Comparison of ENCODE assay signal across 16 cellular contexts in the genomic region with DNA sequence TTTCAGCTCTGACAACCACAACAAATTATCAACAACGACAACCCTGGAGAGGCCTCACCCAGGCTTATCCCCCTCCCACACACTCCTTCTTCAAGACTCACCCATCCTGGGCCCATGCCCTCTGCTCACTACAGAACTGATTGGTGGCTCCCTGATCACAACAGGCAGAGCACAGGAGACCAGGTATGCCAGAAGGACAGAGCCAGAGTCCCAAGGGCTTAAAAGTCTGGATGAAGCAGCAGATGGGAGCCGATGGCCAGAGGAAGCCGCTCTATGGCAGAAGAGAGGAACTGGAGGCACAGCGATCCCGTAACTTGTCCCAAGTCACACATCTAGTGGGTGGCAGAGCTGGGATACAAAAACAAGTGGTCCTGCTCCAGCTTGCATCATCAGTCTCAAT. TPM values are rescaled to one million over a fixed set of nuclear protein-coding genes. Genes with fewer than 3 reads are reported as not detected.
A peak's percentile ranks its signal among the peaks of the same experiment; 100 is the strongest.
DNase-seq lines count a peak whose midpoint lies in the region; ATAC-seq and TF ChIP-seq lines count a peak whose summit lies in the region.
"Had no signal": no experiment of that assay in that cellular context is flagged by ENCODE, and none has a peak within 500 bp of the region (broad histone marks: within the 10 kb centered on the region; RNA-seq: fewer than 3 reads in every experiment).

No MANE protein-coding gene starts in this region.

- no peak overlapping the region for H2BK15ac ChIP-seq in neuronal stem cell (ENCODE audit: low read length)

- H2BK12ac ChIP-seq in neuronal stem cell (ENCODE audit: low read length) = no peak overlapping the region

- no peak overlapping the region for H2AK5ac ChIP-seq in neuronal stem cell (ENCODE audit: low read depth, low read length)

- DNase-seq in activated T-cell treated with anti-CD3 and anti-CD28 coated beads, Interleukin-2, amount 50 U/mL, for 48 hours = peak; percentile 3 to 6
- no peak for DNase-seq in activated T-cell treated with anti-CD3 and anti-CD28 coated beads, Interleukin-2, amount 50 U/mL, for 24 hours
- DNase-seq in chondrocyte (ENCODE audit: low spot score) (no peak), neuronal stem cell (ENCODE audit: low spot score) (no peak), uterus (peak; percentile 11 to 20)
- no peak for DNase-seq in activated CD4-positive, alpha-beta T cell treated with anti-CD3 and anti-CD28 coated beads, Interleukin-2, amount 10 ng/mL, durations not matched to agents 7 days and 5 days
- DNase-seq: Caco-2, NCI-H146, NCI-H2227 treated with DMSO at 0.1 percent for 48 hours, NCI-H526 treated with DMSO at 0.1 percent for 48 hours, Right ventricle myocardium superior had no signal

- H3K4me3 Mint-ChIP-seq in activated T-cell treated with anti-CD3 and anti-CD28 coated beads, Interleukin-2, amount 50 U/mL, for 24 hours = no peak overlapping the region
- H3K4me3 Mint-ChIP-seq in chondrocyte (ENCODE audit: unreplicated experiment) = no peak overlapping the region
- H3K4me3 Mint-ChIP-seq in activated CD4-positive, alpha-beta T cell treated with anti-CD3 and anti-CD28 coated beads, Interleukin-2, amount 10 ng/mL, durations not matched to agents 7 days and 5 days = no peak overlapping the region

- H3K27ac ChIP-seq in neuronal stem cell (replicated peaks; ENCODE audit: low read length) (no peak overlapping the region), uterus (peak overlapping the region; percentile 89 to 95)
- H3K27ac ChIP-seq: C4-2B, HL-60 had no signal

- peak overlapping the region; percentile 57 for H3K18ac ChIP-seq in neuronal stem cell (ENCODE audit: low read length)

- no peaks in the 10 kb centered on the region for H3K4me1 Mint-ChIP-seq in activated T-cell treated with anti-CD3 and anti-CD28 coated beads, Interleukin-2, amount 50 U/mL, for 24 hours (ENCODE audit: low read depth)
- H3K4me1 Mint-ChIP-seq in chondrocyte (ENCODE audit: low read depth) = peaks cover 19% of the 10 kb centered on the region
- H3K4me1 Mint-ChIP-seq in activated CD4-positive, alpha-beta T cell treated with anti-CD3 and anti-CD28 coated beads, Interleukin-2, amount 10 ng/mL, durations not matched to agents 7 days and 5 days = peaks cover 3% of the 10 kb centered on the region

- H3K4me2 ChIP-seq in neuronal stem cell (ENCODE audit: insufficient read depth, low read length, poor library complexity, severe bottlenecking) = no peak overlapping the region

- TF ChIP-seq POLR2A in uterus (IDR thresholded peaks at IDR 0.05) = no peak

- H3K9me3 ChIP-seq in neuronal stem cell (replicated peaks in 1 of 2; ENCODE audit: control insufficient read depth in 2 of 2, insufficient read depth in 1 of 2, low read depth in 1 of 2, low read length in 2 of 2) = no peaks in the 10 kb centered on the region
- H3K9me3 ChIP-seq in uterus = no peaks in the 10 kb centered on the region
- H3K9me3 ChIP-seq: Caco-2 had no signal

- no peak overlapping the region for H2BK5ac ChIP-seq in neuronal stem cell (ENCODE audit: low read length)

- H3K4me3 ChIP-seq in neuronal stem cell (ENCODE audit: low read length in 2 of 2) (no peak overlapping the region), uterus (no peak overlapping the region)
- H3K4me3 ChIP-seq: K562 had no signal

- CTCF ChIA-PET in activated CD4-positive, alpha-beta T cell treated with anti-CD3 and anti-CD28 coated beads, Interleukin-2, amount 10 ng/mL, durations not matched to agents 7 days and 5 days (lab: Charles Lee) = no interaction called here

- no peaks in the 10 kb centered on the region for H3K27me3 Mint-ChIP-seq in activated T-cell treated with anti-CD3 and anti-CD28 coated beads, Interleukin-2, amount 50 U/mL, for 24 hours
- no peaks in the 10 kb centered on the region for H3K27me3 Mint-ChIP-seq in chondrocyte (ENCODE audit: low read depth)
- H3K27me3 Mint-ChIP-seq in activated CD4-positive, alpha-beta T cell treated with anti-CD3 and anti-CD28 coated beads, Interleukin-2, amount 10 ng/mL, durations not matched to agents 7 days and 5 days = peaks cover 6% of the 10 kb centered on the region

- H3K23ac ChIP-seq in neuronal stem cell (ENCODE audit: low read depth, low read length, poor library complexity) = no peak overlapping the region

- H3K36me3 ChIP-seq in neuronal stem cell (replicated peaks in 1 of 2; ENCODE audit: control insufficient read depth in 2 of 2, insufficient read depth in 2 of 2, low read length in 2 of 2) (no peaks in the 10 kb centered on the region), uterus (no peaks in the 10 kb centered on the region)

- no peak overlapping the region for H3K4ac ChIP-seq in neuronal stem cell (ENCODE audit: low read length)

- TF ChIP-seq CTCF in chondrocyte (IDR thresholded peaks at IDR 0.05) = no peak
- no peak for TF ChIP-seq CTCF in uterus (IDR thresholded peaks at IDR 0.05)

- no peak overlapping the region for H3K27ac Mint-ChIP-seq in activated T-cell treated with anti-CD3 and anti-CD28 coated beads, Interleukin-2, amount 50 U/mL, for 24 hours
- peak overlapping the region; percentile 81 for H3K27ac Mint-ChIP-seq in chondrocyte (ENCODE audit: unreplicated experiment)
- no peak overlapping the region for H3K27ac Mint-ChIP-seq in activated CD4-positive, alpha-beta T cell treated with anti-CD3 and anti-CD28 coated beads, Interleukin-2, amount 10 ng/mL, durations not matched to agents 7 days and 5 days

- no peaks in the 10 kb centered on the region for H3K79me1 ChIP-seq in neuronal stem cell (ENCODE audit: low read depth, low read length)

- ATAC-seq in HG03460 (IDR thresholded peaks at IDR 0.05; ENCODE audit: unreplicated experiment) (no peak), HG03342 (IDR thresholded peaks at IDR 0.05; ENCODE audit: unreplicated experiment) (no peak)
- ATAC-seq: K562 had no signal

- H4K8ac ChIP-seq in neuronal stem cell (ENCODE audit: low read depth, low read length) = no peak overlapping the region

- intact Hi-C loops in uterus (cut with DNase I; ENCODE audit: low total_unique reads) = no loop called here

- POLR2A ChIA-PET in activated CD4-positive, alpha-beta T cell treated with anti-CD3 and anti-CD28 coated beads, Interleukin-2, amount 10 ng/mL, durations not matched to agents 7 days and 5 days (lab: Charles Lee) = no interaction called here

- H3K9me3 Mint-ChIP-seq in activated T-cell treated with anti-CD3 and anti-CD28 coated beads, Interleukin-2, amount 50 U/mL, for 24 hours = no peaks in the 10 kb centered on the region
- no peaks in the 10 kb centered on the region for H3K9me3 Mint-ChIP-seq in chondrocyte (ENCODE audit: low read depth)
- H3K9me3 Mint-ChIP-seq in activated CD4-positive, alpha-beta T cell treated with anti-CD3 and anti-CD28 coated beads, Interleukin-2, amount 10 ng/mL, durations not matched to agents 7 days and 5 days = no peaks in the 10 kb centered on the region

- no peak overlapping the region for H4K91ac ChIP-seq in neuronal stem cell (ENCODE audit: low read depth, low read length, poor library complexity)

- WGBS in neuronal stem cell (ENCODE audit: extremely low coverage in 2 of 2, insufficient read length in 2 of 2, insufficient replicate concordance in 1 of 2), 2 donors = no CpG with 5 or more reads among the region's 5 CpGs

- H2BK120ac ChIP-seq in neuronal stem cell (ENCODE audit: low read depth, low read length) = no peak overlapping the region

- no peak overlapping the region for H2AFZ ChIP-seq in neuronal stem cell (ENCODE audit: low read length)

- no peaks in the 10 kb centered on the region for H3K36me3 Mint-ChIP-seq in activated T-cell treated with anti-CD3 and anti-CD28 coated beads, Interleukin-2, amount 50 U/mL, for 24 hours (ENCODE audit: low read depth)
- peaks cover 44% of the 10 kb centered on the region for H3K36me3 Mint-ChIP-seq in chondrocyte (ENCODE audit: low read depth)
- H3K36me3 Mint-ChIP-seq in activated CD4-positive, alpha-beta T cell treated with anti-CD3 and anti-CD28 coated beads, Interleukin-2, amount 10 ng/mL, durations not matched to agents 7 days and 5 days (ENCODE audit: low read depth) = no peaks in the 10 kb centered on the region

- H3K27me3 ChIP-seq in neuronal stem cell (ENCODE audit: control insufficient read depth in 3 of 3, insufficient read depth in 3 of 3, low read depth in 1 of 3, low read length in 3 of 3) (peaks cover 0 to 32% (median 4%) of the 10 kb centered on the region in 3 experiments), uterus (no peaks in the 10 kb centered on the region)

- no peak overlapping the region for H3K14ac ChIP-seq in neuronal stem cell (ENCODE audit: low read length)

- H3K9ac ChIP-seq in neuronal stem cell (ENCODE audit: low read depth, low read length, poor library complexity) = peak overlapping the region; percentile 9

- H3K4me1 ChIP-seq in neuronal stem cell (ENCODE audit: control insufficient read depth in 2 of 2, insufficient read depth in 1 of 2, low read depth in 1 of 2, low read length in 2 of 2) = no peaks in the 10 kb centered on the region
- H3K4me1 ChIP-seq in uterus = peaks cover 10 to 26% of the 10 kb centered on the region in 2 donors
- H3K4me1 ChIP-seq: Caco-2 had no signal

RNA-seq across cellular contexts. Expression of a gene that starts 20.7 kb away (rescaled TPM):
- 965 to 1,105 TPM (median 1,092 TPM) in 3 replicates for total RNA-seq in chondrocyte
- 0.06 TPM for polyA plus RNA-seq in neuronal stem cell (2013, experiment 1 of 2)
- 0.10 TPM for polyA plus RNA-seq in neuronal stem cell (2013, experiment 2 of 2)
- total RNA-seq in uterus = 100 to 1,000 TPM in 1 of 4 donors, 10 to 100 TPM in 3; 37.3 to 106 (median 61.1) TPM
- 1 to 10 TPM; 1.0 to 1.1 TPM for total RNA-seq in activated CD4-positive, alpha-beta T cell treated with anti-CD3 and anti-CD28 coated beads, Interleukin-2, amount 10 ng/mL, durations not matched to agents 7 days and 5 days
- total RNA-seq: K562 had no signal

Comparison
In these comparisons a context has a peak if more than half of its experiments do, and no peak if none do; other contexts are left out.
1. DNase-seq: peak in activated T-cell treated with anti-CD3 and anti-CD28 coated beads, Interleukin-2, amount 50 U/mL, for 48 hours (2 of 2) and uterus (2 of 2); none in activated T-cell treated with anti-CD3 and anti-CD28 coated beads, Interleukin-2, amount 50 U/mL, for 24 hours (single experiment), chondrocyte (single experiment), neuronal stem cell (single experiment) and activated CD4-positive, alpha-beta T cell treated with anti-CD3 and anti-CD28 coated beads, Interleukin-2, amount 10 ng/mL, durations not matched to agents 7 days and 5 days (single experiment).
2. RNA of a gene that starts 20.7 kb away (total RNA-seq): 965 to 1,105 TPM in chondrocyte and 37.3 to 106 TPM in uterus; 1.0 to 1.1 TPM in activated CD4-positive, alpha-beta T cell treated with anti-CD3 and anti-CD28 coated beads, Interleukin-2, amount 10 ng/mL, durations not matched to agents 7 days and 5 days; every median in the first group is over 10 times any median in the second.